In genomic region chr2:28347596-28347995, GRCh38 we compare ENCODE assay signal across 14 cellular contexts. TPM values are rescaled to one million over a fixed set of nuclear protein-coding genes. Genes with fewer than 3 reads are reported as not detected.
DNase-seq lines count a peak whose midpoint lies in the region; ATAC-seq and TF ChIP-seq lines count a peak whose summit lies in the region.
"Had no signal": no experiment of that assay in that cellular context is flagged by ENCODE, and none has a peak within 500 bp of the region (broad histone marks: within the 10 kb centered on the region; RNA-seq: fewer than 3 reads in every experiment).

No MANE protein-coding gene starts in this region.

- no peaks in the 10 kb centered on the region for H3K27me3 Mint-ChIP-seq in activated T-cell treated with anti-CD3 and anti-CD28 coated beads, Interleukin-2, amount 50 U/mL, for 72 hours (ENCODE audit: low read depth)
- no peaks in the 10 kb centered on the region for H3K27me3 Mint-ChIP-seq in activated CD8-positive, alpha-beta T cell treated with anti-CD3 and anti-CD28 coated beads for 36 hours
- peaks cover 0 to 2% of the 10 kb centered on the region in 2 donors for H3K27me3 Mint-ChIP-seq in stimulated activated naive B cell treated with anti-CD40 and anti-IgM and Interleukin-4, amounts not matched to agents 10 μg/mL and 1 μg/mL and 100 μg/mL, for 72 hours

- no peak for ATAC-seq in activated T-cell treated with anti-CD3 and anti-CD28 coated beads, Interleukin-2, amount 50 U/mL, for 72 hours (replicated peaks in 1 of 2)
- ATAC-seq in activated CD8-positive, alpha-beta T cell treated with anti-CD3 and anti-CD28 coated beads for 36 hours: no peak
- peak in 1 of 2 donors; percentile 2 for ATAC-seq in stimulated activated naive B cell treated with anti-CD40 and anti-IgM and Interleukin-4, amounts not matched to agents 10 μg/mL and 1 μg/mL and 100 μg/mL, for 72 hours (replicated peaks)
- no peak for ATAC-seq in HG03442 (IDR thresholded peaks at IDR 0.05; ENCODE audit: unreplicated experiment)
- no peak for ATAC-seq in GM19023 (IDR thresholded peaks at IDR 0.05; ENCODE audit: unreplicated experiment)

- intact Hi-C loops in activated CD8-positive, alpha-beta T cell treated with anti-CD3 and anti-CD28 coated beads for 36 hours (cut with micrococcal nuclease): no loop called here

- no peaks in the 10 kb centered on the region for H3K36me3 Mint-ChIP-seq in activated T-cell treated with anti-CD3 and anti-CD28 coated beads, Interleukin-2, amount 50 U/mL, for 72 hours (ENCODE audit: insufficient read depth in 2 of 2)
- H3K36me3 Mint-ChIP-seq in activated CD8-positive, alpha-beta T cell treated with anti-CD3 and anti-CD28 coated beads for 36 hours (ENCODE audit: low read depth): no peaks in the 10 kb centered on the region
- H3K36me3 Mint-ChIP-seq in stimulated activated naive B cell treated with anti-CD40 and anti-IgM and Interleukin-4, amounts not matched to agents 10 μg/mL and 1 μg/mL and 100 μg/mL, for 72 hours: peaks cover 0 to under 1% of the 10 kb centered on the region in 2 donors

- peak overlapping the region; percentile 65 to 66 for H3K4me3 Mint-ChIP-seq in activated T-cell treated with anti-CD3 and anti-CD28 coated beads, Interleukin-2, amount 50 U/mL, for 72 hours
- peak overlapping the region; percentile 26 for H3K4me3 Mint-ChIP-seq in activated CD8-positive, alpha-beta T cell treated with anti-CD3 and anti-CD28 coated beads for 36 hours
- peak overlapping the region in 1 of 2 donors; percentile 50 for H3K4me3 Mint-ChIP-seq in stimulated activated naive B cell treated with anti-CD40 and anti-IgM and Interleukin-4, amounts not matched to agents 10 μg/mL and 1 μg/mL and 100 μg/mL, for 72 hours

- CTCF ChIA-PET in activated CD8-positive, alpha-beta T cell treated with anti-CD3 and anti-CD28 coated beads for 36 hours (lab: Charles Lee): interaction anchor here (0.9 kb wide), 1 partner anchor 38 kb away, joined by 3 read pairs; no protein-coding TSS in a partner anchor

- POLR2A ChIA-PET in activated CD8-positive, alpha-beta T cell treated with anti-CD3 and anti-CD28 coated beads for 36 hours (lab: Charles Lee): interaction anchor here (2.0 kb wide), 1 partner anchor 11 kb away, joined by 4 read pairs; no protein-coding TSS in a partner anchor

- no peak for TF ChIP-seq CTCF in activated CD8-positive, alpha-beta T cell treated with anti-CD3 and anti-CD28 coated beads for 36 hours (IDR thresholded peaks at IDR 0.05)

- no peaks in the 10 kb centered on the region for H3K9me3 Mint-ChIP-seq in activated T-cell treated with anti-CD3 and anti-CD28 coated beads, Interleukin-2, amount 50 U/mL, for 72 hours
- no peaks in the 10 kb centered on the region for H3K9me3 Mint-ChIP-seq in activated CD8-positive, alpha-beta T cell treated with anti-CD3 and anti-CD28 coated beads for 36 hours
- H3K9me3 Mint-ChIP-seq in stimulated activated naive B cell treated with anti-CD40 and anti-IgM and Interleukin-4, amounts not matched to agents 10 μg/mL and 1 μg/mL and 100 μg/mL, for 72 hours: no peaks in the 10 kb centered on the region

- peaks cover 50% of the 10 kb centered on the region for H3K4me1 Mint-ChIP-seq in activated T-cell treated with anti-CD3 and anti-CD28 coated beads, Interleukin-2, amount 50 U/mL, for 72 hours (ENCODE audit: low read depth)
- peaks cover 36% of the 10 kb centered on the region for H3K4me1 Mint-ChIP-seq in activated CD8-positive, alpha-beta T cell treated with anti-CD3 and anti-CD28 coated beads for 36 hours (ENCODE audit: low read depth)
- H3K4me1 Mint-ChIP-seq in stimulated activated naive B cell treated with anti-CD40 and anti-IgM and Interleukin-4, amounts not matched to agents 10 μg/mL and 1 μg/mL and 100 μg/mL, for 72 hours: peaks cover 15 to 37% of the 10 kb centered on the region in 2 donors

- no peak for DNase-seq in activated T-cell treated with anti-CD3 and anti-CD28 coated beads, Interleukin-2, amount 50 U/mL, for 72 hours
- no peak for DNase-seq in activated T-cell treated with anti-CD3 and anti-CD28 coated beads, Interleukin-2, amount 50 U/mL, for 1 hour
- no peak for DNase-seq in activated CD8-positive, alpha-beta T cell treated with anti-CD3 and anti-CD28 coated beads for 36 hours
- DNase-seq in mesenteric fat pad (ENCODE audit: low spot score): peak; percentile 72
- DNase-seq in stimulated activated naive B cell treated with anti-CD40 and anti-IgM and Interleukin-4, amounts not matched to agents 10 μg/mL and 1 μg/mL and 100 μg/mL, for 72 hours: no peak
- DNase-seq in T1000 (lab: John Stamatoyannopoulos, UW): no peak
- DNase-seq: anterior cingulate cortex, kidney glomerular epithelial cell, NCI-H1694 treated with DMSO at 0.1 percent for 48 hours, NCI-H510A treated with DMSO at 0.1 percent for 48 hours, SK-N-SH, thyroid gland had no signal

- peak overlapping the region; percentile 83 for H3K27ac Mint-ChIP-seq in activated T-cell treated with anti-CD3 and anti-CD28 coated beads, Interleukin-2, amount 50 U/mL, for 72 hours
- peak overlapping the region; percentile 72 for H3K27ac Mint-ChIP-seq in activated CD8-positive, alpha-beta T cell treated with anti-CD3 and anti-CD28 coated beads for 36 hours
- H3K27ac Mint-ChIP-seq in stimulated activated naive B cell treated with anti-CD40 and anti-IgM and Interleukin-4, amounts not matched to agents 10 μg/mL and 1 μg/mL and 100 μg/mL, for 72 hours: peak overlapping the region; percentile 20

RNA-seq across cellular contexts. Expression of gene FOSL2, which starts 45.1 kb away (rescaled TPM):
- total RNA-seq in activated T-cell treated with anti-CD3 and anti-CD28 coated beads, Interleukin-2, amount 50 U/mL, for 72 hours: 100 to 1,000 TPM; 176 to 248 TPM
- total RNA-seq in activated CD8-positive, alpha-beta T cell treated with anti-CD3 and anti-CD28 coated beads for 36 hours: 100 to 1,000 TPM; 114 to 119 TPM
- 259 TPM for total RNA-seq in mesenteric fat pad

Comparison
In these comparisons a context has a peak if more than half of its experiments do, and no peak if none do; other contexts are left out.
1. H3K27ac Mint-ChIP-seq: peak in every context shown above with its lines; median percentile 83 in activated T-cell treated with anti-CD3 and anti-CD28 coated beads, Interleukin-2, amount 50 U/mL, for 72 hours; 72 in activated CD8-positive, alpha-beta T cell treated with anti-CD3 and anti-CD28 coated beads for 36 hours; 20 in stimulated activated naive B cell treated with anti-CD40 and anti-IgM and Interleukin-4, amounts not matched to agents 10 μg/mL and 1 μg/mL and 100 μg/mL, for 72 hours.